ENCODE assay signal across 23 cellular contexts in genomic region chr6:31792090-31792374, GRCh38. TPM values are rescaled to one million over a fixed set of nuclear protein-coding genes. Genes with fewer than 3 reads are reported as not detected.
DNase-seq lines count a peak whose midpoint lies in the region; ATAC-seq, FAIRE-seq and TF ChIP-seq lines count a peak whose summit lies in the region.
"Had no signal": no experiment of that assay in that cellular context is flagged by ENCODE, and none has a peak within 500 bp of the region (broad histone marks: within the 10 kb centered on the region; RNA-seq: fewer than 3 reads in every experiment).

No MANE protein-coding gene starts in this region.

- H3K27me3 ChIP-seq in MM.1S (replicated peaks; ENCODE audit: insufficient read depth, low read length) (no peaks in the 10 kb centered on the region), astrocyte (ENCODE audit: insufficient read depth, low read length) (no peaks in the 10 kb centered on the region)
- H3K27me3 ChIP-seq: gastrocnemius medialis, suprapubic skin had no signal

- H4K20me1 ChIP-seq in MM.1S (ENCODE audit: insufficient read depth, low read length) (no peaks in the 10 kb centered on the region), astrocyte (ENCODE audit: insufficient read depth, low read length) (peaks cover 11% of the 10 kb centered on the region)

- no peak for ATAC-seq in GM21529 (IDR thresholded peaks at IDR 0.05; ENCODE audit: unreplicated experiment)
- ATAC-seq: activated CD8-positive, alpha-beta memory T cell treated with anti-CD3 and anti-CD28 coated beads, Interleukin-2, amount 10 ng/mL, durations not matched to agents 7 days and 5 days; gastrocnemius medialis; left colon; sciatic nerve had no signal

- H3K4me3 Mint-ChIP-seq in Calu3 (ENCODE audit: low read depth, unreplicated experiment): peak overlapping the region; percentile 84
- peak overlapping the region; percentile 34 for H3K4me3 Mint-ChIP-seq in astrocyte (ENCODE audit: unreplicated experiment)
- H3K4me3 Mint-ChIP-seq in neural crest cell: peak overlapping the region; percentile 34
- H3K4me3 Mint-ChIP-seq in osteocyte (ENCODE audit: unreplicated experiment): no peak overlapping the region
- H3K4me3 Mint-ChIP-seq: activated CD4-positive, alpha-beta T cell treated with anti-CD3 and anti-CD28 coated beads, Interleukin-2, amount 10 ng/mL, durations not matched to agents 24 days and 14 days; activated CD8-positive, alpha-beta memory T cell treated with anti-CD3 and anti-CD28 coated beads, Interleukin-2, amount 10 ng/mL, durations not matched to agents 7 days and 5 days; T-helper 1 cell treated with Interleukin-12 subunit alpha and Interleukin-12 subunit beta and Interleukin-4 antibody, amounts not matched to agents 30 μg/mL and 1 μg/mL, for 36 hours had no signal

- BruUV-seq in Calu3 (replicated peaks; lab: Mats Ljungman, UMichigan): no TSS peak

- no peaks in the 10 kb centered on the region; the same call in 1 of the 2 replicates for H3K36me3 ChIP-seq in MM.1S (replicated peaks; ENCODE audit: insufficient read depth, low read length)
- peaks cover 19% of the 10 kb centered on the region for H3K36me3 ChIP-seq in astrocyte (ENCODE audit: insufficient read depth, low read length)

- H3K9me3 Mint-ChIP-seq in Calu3 (ENCODE audit: low read depth, unreplicated experiment) (no peaks in the 10 kb centered on the region), astrocyte (ENCODE audit: unreplicated experiment) (no peaks in the 10 kb centered on the region), neural crest cell (no peaks in the 10 kb centered on the region), osteocyte (ENCODE audit: unreplicated experiment) (no peaks in the 10 kb centered on the region)
- H3K9me3 Mint-ChIP-seq: activated CD4-positive, alpha-beta T cell treated with anti-CD3 and anti-CD28 coated beads, Interleukin-2, amount 10 ng/mL, durations not matched to agents 24 days and 14 days; immature natural killer cell; T-helper 1 cell treated with Interleukin-12 subunit alpha and Interleukin-12 subunit beta and Interleukin-4 antibody, amounts not matched to agents 30 μg/mL and 1 μg/mL, for 36 hours had no signal

- H3K4me2 ChIP-seq in MM.1S (ENCODE audit: low read depth, low read length) (no peak overlapping the region), astrocyte (ENCODE audit: low read length) (peak overlapping the region; percentile 89)

- H3K4me3 ChIP-seq in MM.1S (ENCODE audit: low read length) (no peak overlapping the region), astrocyte (ENCODE audit: insufficient read depth, low read depth, low read length) (no peak overlapping the region)
- H3K4me3 ChIP-seq: gastrocnemius medialis, suprapubic skin had no signal

- no peaks in the 10 kb centered on the region for H3K27me3 Mint-ChIP-seq in Calu3 (ENCODE audit: unreplicated experiment)
- H3K27me3 Mint-ChIP-seq in astrocyte (ENCODE audit: low read depth, unreplicated experiment): no peaks in the 10 kb centered on the region
- H3K27me3 Mint-ChIP-seq in neural crest cell (ENCODE audit: low read depth): no peaks in the 10 kb centered on the region
- no peaks in the 10 kb centered on the region for H3K27me3 Mint-ChIP-seq in osteocyte (ENCODE audit: unreplicated experiment)
- H3K27me3 Mint-ChIP-seq: activated CD4-positive, alpha-beta T cell treated with anti-CD3 and anti-CD28 coated beads, Interleukin-2, amount 10 ng/mL, durations not matched to agents 24 days and 14 days; activated CD8-positive, alpha-beta memory T cell treated with anti-CD3 and anti-CD28 coated beads, Interleukin-2, amount 10 ng/mL, durations not matched to agents 7 days and 5 days; progenitor cell of endocrine pancreas had no signal

- CTCF ChIA-PET in Calu3 (lab: Charles Lee): interaction anchor here (0.9 to 2.0 kb wide), 3 partner anchors 17 to 52 kb away, joined by 3 to 18 read pairs (median 4); partner anchors contain the start of genes HSPA1A, HSPA1L and MSH5

- H3K9me2 ChIP-seq in MM.1S (replicated peaks; ENCODE audit: insufficient read depth, low read length): no peaks in the 10 kb centered on the region
- H3K9me2 ChIP-seq: SK-N-SH had no signal

- H3K9me3 ChIP-seq in MM.1S (replicated peaks; ENCODE audit: insufficient read depth, low read length) (no peaks in the 10 kb centered on the region), astrocyte (ENCODE audit: insufficient read depth, low read depth, low read length) (no peaks in the 10 kb centered on the region)
- H3K9me3 ChIP-seq: gastrocnemius medialis, SK-N-SH, suprapubic skin had no signal

- H3K4me1 Mint-ChIP-seq in Calu3 (ENCODE audit: low read depth, unreplicated experiment) (peaks cover 45% of the 10 kb centered on the region), astrocyte (ENCODE audit: low read depth, unreplicated experiment) (peaks cover 11% of the 10 kb centered on the region), neural crest cell (peaks cover 26% of the 10 kb centered on the region), osteocyte (ENCODE audit: unreplicated experiment) (peaks cover 17% of the 10 kb centered on the region)

- peak overlapping the region; percentile 93 for H3K27ac Mint-ChIP-seq in Calu3 (ENCODE audit: unreplicated experiment)
- H3K27ac Mint-ChIP-seq in astrocyte (ENCODE audit: unreplicated experiment): no peak overlapping the region
- peak overlapping the region; percentile 91 for H3K27ac Mint-ChIP-seq in neural crest cell (ENCODE audit: unreplicated experiment)
- H3K27ac Mint-ChIP-seq in osteocyte (ENCODE audit: unreplicated experiment): no peak overlapping the region
- H3K27ac Mint-ChIP-seq: progenitor cell of endocrine pancreas had no signal

- H3K27ac ChIP-seq in MM.1S (ENCODE audit: low read length) (peak overlapping the region; percentile 26; the same call in 1 of the 2 replicates), astrocyte (ENCODE audit: low read depth, low read length) (no peak overlapping the region)
- H3K27ac ChIP-seq: gastrocnemius medialis, suprapubic skin had no signal

- peaks cover 19% of the 10 kb centered on the region for H3K4me1 ChIP-seq in MM.1S (ENCODE audit: low read length)
- peaks cover 21% of the 10 kb centered on the region for H3K4me1 ChIP-seq in astrocyte (ENCODE audit: insufficient read depth, low read length)

- intact Hi-C loops in Calu3 (cut with micrococcal nuclease; ENCODE audit: unreplicated experiment): loop anchor here (5.0 kb wide), 1 partner anchor 40 kb away; no protein-coding TSS in a partner anchor

- no peak overlapping the region for H2AFZ ChIP-seq in MM.1S (ENCODE audit: low read length)
- no peak overlapping the region for H2AFZ ChIP-seq in astrocyte (ENCODE audit: low read depth, low read length)

- no peak for FAIRE-seq in astrocyte (lab: Jason Lieb, UNC)
- FAIRE-seq: GM12892 had no signal

- H3K36me3 Mint-ChIP-seq in Calu3 (ENCODE audit: insufficient read depth, unreplicated experiment) (peaks cover 93% of the 10 kb centered on the region), astrocyte (ENCODE audit: low read depth, unreplicated experiment) (peaks cover 10% of the 10 kb centered on the region), neural crest cell (ENCODE audit: low read depth) (peaks cover 15% of the 10 kb centered on the region), osteocyte (ENCODE audit: unreplicated experiment) (peaks cover 10% of the 10 kb centered on the region)

- H3K9ac ChIP-seq in MM.1S (ENCODE audit: low read length): no peak overlapping the region
- H3K9ac ChIP-seq in astrocyte (ENCODE audit: low read length): peak overlapping the region; percentile 20
- H3K9ac ChIP-seq: SK-N-SH had no signal

- peaks cover 67% of the 10 kb centered on the region for H3K79me2 ChIP-seq in MM.1S (ENCODE audit: low read length)
- peaks cover 47% of the 10 kb centered on the region for H3K79me2 ChIP-seq in astrocyte (ENCODE audit: insufficient read depth, low read length)

- no peak for DNase-seq in Calu3
- no peak for DNase-seq in MM.1S
- DNase-seq in astrocyte (ENCODE audit: low read depth): no peak
- no peak for DNase-seq in neural crest cell (ENCODE audit: low read depth, low spot score)
- no peak for DNase-seq in osteocyte (ENCODE audit: extremely low spot score, unreplicated experiment)
- DNase-seq in NCI-H1105 (lab: John Stamatoyannopoulos, UW): no peak
- DNase-seq: activated CD8-positive, alpha-beta memory T cell treated with anti-CD3 and anti-CD28 coated beads, Interleukin-2, amount 10 ng/mL, durations not matched to agents 7 days and 5 days; activated naive CD4-positive, alpha-beta T cell treated with anti-CD3 and anti-CD28 coated beads, Interleukin-2, amount 50 U/mL, for 16 hours; gastrocnemius medialis; GOT3; hippocampal formation; immature natural killer cell; left colon; NCI-H2029 treated with DMSO at 0.1 percent for 48 hours; stimulated activated CD4-positive, alpha-beta T cell treated with anti-CD3 and anti-CD28 coated beads, Interleukin-4, amount 100 ng/mL, for 4 hours had no signal

- peaks cover 44% of the 10 kb centered on the region for H3F3A ChIP-seq in MM.1S (ENCODE audit: insufficient read depth, low read length)

- TF ChIP-seq CTCF in Calu3 (IDR thresholded peaks at IDR 0.05; ENCODE audit: unreplicated experiment) (no peak), MM.1S (IDR thresholded peaks at IDR 0.05; ENCODE audit: low read length) (no peak), astrocyte (IDR thresholded peaks at IDR 0.05; ENCODE audit: insufficient read depth, low read depth, low read length) (no peak), neural crest cell (conservative IDR thresholded peaks at IDR 0.05) (no peak), osteocyte (IDR thresholded peaks at IDR 0.05) (no peak)

RNA-seq across cellular contexts. Expression of gene VARS1, which starts 3.5 kb away (rescaled TPM):
- total RNA-seq in Calu3 (2022): 316 and 331 TPM in 2 replicates
- total RNA-seq in astrocyte: 94.8 and 96.3 TPM in 2 replicates
- 162 and 163 TPM in 2 replicates for total RNA-seq in neural crest cell
- 73.0 and 73.4 TPM in 2 replicates for total RNA-seq in osteocyte

RNA-seq across cellular contexts. Expression of gene LSM2, which starts 14.7 kb away (rescaled TPM):
- total RNA-seq in Calu3 (2022): 126 and 144 TPM in 2 replicates
- total RNA-seq in astrocyte: 43.8 and 44.0 TPM in 2 replicates
- 122 and 135 TPM in 2 replicates for total RNA-seq in neural crest cell
- total RNA-seq in osteocyte: 50.6 and 54.3 TPM in 2 replicates

RNA-seq across cellular contexts. Expression of gene VWA7, which starts 14.9 kb away (rescaled TPM):
- total RNA-seq in Calu3 (2022) (22.1 and 37.6 TPM in 2 replicates), astrocyte (0.54 and 0.94 TPM in 2 replicates), neural crest cell (2.0 and 2.7 TPM in 2 replicates), osteocyte (0.50 and 0.94 TPM in 2 replicates)

RNA-seq across cellular contexts. Expression of gene HSPA1L, which starts 23.1 kb away (rescaled TPM):
- total RNA-seq in Calu3 (2022) (4.2 and 4.3 TPM in 2 replicates), astrocyte (0.98 and 1.1 TPM in 2 replicates), neural crest cell (1.5 and 1.8 TPM in 2 replicates), osteocyte (1.1 and 1.7 TPM in 2 replicates)

RNA-seq across cellular contexts. Expression of gene HSPA1A, which starts 23.3 kb away (rescaled TPM):
- total RNA-seq in Calu3 (2022): 1,238 and 1,263 TPM in 2 replicates
- total RNA-seq in astrocyte: 52.6 and 52.7 TPM in 2 replicates
- total RNA-seq in neural crest cell: 70.3 and 72.3 TPM in 2 replicates
- total RNA-seq in osteocyte: 19.7 and 24.8 TPM in 2 replicates

Comparison
In these comparisons a context has a peak if more than half of its experiments do, and no peak if none do; other contexts are left out.
1. H3K27ac Mint-ChIP-seq: peak in Calu3 (single experiment) and neural crest cell (single experiment); none in astrocyte (single experiment) and osteocyte (single experiment).